1 cellular context compared by ENCODE assay signal in genomic region chr4:6640292-6641163, GRCh38.
TF ChIP-seq lines count a peak whose summit lies in the region.

Gene MRFAP1, plus strand, starts transcription at chr4:6640685. Its CDS starts 178 bp downstream, at chr4:6640863.

TF ChIP-seq in K562, 482 proteins besides CTCF, POLR2A, EP300 and RAD21 (continued from another document and continues in another):
- TF ChIP-seq MGA (IDR thresholded peaks at IDR 0.05) (peak; percentile 99), SPI1 (IDR thresholded peaks at IDR 0.05; ENCODE audit: borderline replicate concordance, low read depth, low read length) (peak; percentile 59; the same call in 1 of the 2 replicates), TBP (optimal IDR thresholded peaks at IDR 0.05; ENCODE audit: low read depth, low read length) (peak; percentile 92), POU5F1 (IDR thresholded peaks at IDR 0.05; ENCODE audit: borderline replicate concordance, low read depth, low read length, partially characterized antibody) (peak; percentile 36), ZNF511 (CRISPR knock-in tag; IDR thresholded peaks at IDR 0.05) (peak; percentile 46; the same call in 1 of the 2 replicates), ZNF717 (CRISPR knock-in tag; IDR thresholded peaks at IDR 0.05) (no peak), MYNN (IDR thresholded peaks at IDR 0.05) (no peak), MYNN (CRISPR knock-in tag; IDR thresholded peaks at IDR 0.05) (no peak), EGR1 (conservative IDR thresholded peaks at IDR 0.05) (peak; percentile 93), KLF10 (CRISPR knock-in tag; IDR thresholded peaks at IDR 0.05) (no peak), DPF2 (IDR thresholded peaks at IDR 0.05) (peak; percentile 46; the same call in 1 of the 2 replicates), CCNT2 (IDR thresholded peaks at IDR 0.05; ENCODE audit: borderline replicate concordance, extremely low read depth, insufficient read length, low read depth, low read length) (peak; percentile 92), GTF2E2 (tag; IDR thresholded peaks at IDR 0.05) (peak; percentile 67; the same call in 1 of the 2 replicates), RNF2 (IDR thresholded peaks at IDR 0.05) (peak; percentile 49; the same call in 1 of the 2 replicates), ZNF124 (CRISPR knock-in tag; IDR thresholded peaks at IDR 0.05) (no peak), CEBPG (CRISPR knock-in tag; IDR thresholded peaks at IDR 0.05) (no peak), CEBPG (tag; conservative IDR thresholded peaks at IDR 0.05 in 1 of 2, IDR thresholded peaks at IDR 0.05 in 1 of 2) (no peak), PML (IDR thresholded peaks at IDR 0.05; ENCODE audit: low read length) (peak; percentile 86; the same call in 1 of the 2 replicates), POLR2H (tag; IDR thresholded peaks at IDR 0.05; ENCODE audit: low read depth) (peak; percentile 89), GABPA (tag; conservative IDR thresholded peaks at IDR 0.05; ENCODE audit: low read depth) (peak; percentile 57; the same call in 1 of the 2 replicates), CBFA2T3 (IDR thresholded peaks at IDR 0.05) (peak; percentile 22; the same call in 1 of the 2 replicates), EP400 (IDR thresholded peaks at IDR 0.05) (peak; percentile 78), ZFX (CRISPR knock-in tag; IDR thresholded peaks at IDR 0.05) (peak; percentile 80), HMG20B (CRISPR knock-in tag; IDR thresholded peaks at IDR 0.05) (no peak), MAFF (IDR thresholded peaks at IDR 0.05; ENCODE audit: low read length) (no peak), STAT5A (IDR thresholded peaks at IDR 0.05; ENCODE audit: borderline replicate concordance, low read length) (peak; percentile 13; the same call in 1 of the 2 replicates), USF1 (CRISPR knock-in tag; IDR thresholded peaks at IDR 0.05) (peak; percentile 42), RBBP5 (IDR thresholded peaks at IDR 0.05; ENCODE audit: borderline replicate concordance, insufficient read depth, low read length, poor library complexity, severe bottlenecking) (peak; percentile 95), FOXP1 (CRISPR knock-in tag; IDR thresholded peaks at IDR 0.05) (0 out of 2 replicates have a peak, but pooled peaks have one; percentile 53), SMARCE1 (IDR thresholded peaks at IDR 0.05) (peak; percentile 47; the same call in 1 of the 2 replicates)
- TF ChIP-seq, protein P1, sequence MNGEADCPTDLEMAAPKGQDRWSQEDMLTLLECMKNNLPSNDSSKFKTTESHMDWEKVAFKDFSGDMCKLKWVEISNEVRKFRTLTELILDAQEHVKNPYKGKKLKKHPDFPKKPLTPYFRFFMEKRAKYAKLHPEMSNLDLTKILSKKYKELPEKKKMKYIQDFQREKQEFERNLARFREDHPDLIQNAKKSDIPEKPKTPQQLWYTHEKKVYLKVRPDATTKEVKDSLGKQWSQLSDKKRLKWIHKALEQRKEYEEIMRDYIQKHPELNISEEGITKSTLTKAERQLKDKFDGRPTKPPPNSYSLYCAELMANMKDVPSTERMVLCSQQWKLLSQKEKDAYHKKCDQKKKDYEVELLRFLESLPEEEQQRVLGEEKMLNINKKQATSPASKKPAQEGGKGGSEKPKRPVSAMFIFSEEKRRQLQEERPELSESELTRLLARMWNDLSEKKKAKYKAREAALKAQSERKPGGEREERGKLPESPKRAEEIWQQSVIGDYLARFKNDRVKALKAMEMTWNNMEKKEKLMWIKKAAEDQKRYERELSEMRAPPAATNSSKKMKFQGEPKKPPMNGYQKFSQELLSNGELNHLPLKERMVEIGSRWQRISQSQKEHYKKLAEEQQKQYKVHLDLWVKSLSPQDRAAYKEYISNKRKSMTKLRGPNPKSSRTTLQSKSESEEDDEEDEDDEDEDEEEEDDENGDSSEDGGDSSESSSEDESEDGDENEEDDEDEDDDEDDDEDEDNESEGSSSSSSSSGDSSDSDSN (IDR thresholded peaks at IDR 0.05; ENCODE audit: borderline replicate concordance in 1 of 2, low read depth in 2 of 2, low read length in 2 of 2), result peak in 1 of 2 experiments; percentile 51; a peak in 2 of 4 replicates
- TF ChIP-seq, protein P2, sequence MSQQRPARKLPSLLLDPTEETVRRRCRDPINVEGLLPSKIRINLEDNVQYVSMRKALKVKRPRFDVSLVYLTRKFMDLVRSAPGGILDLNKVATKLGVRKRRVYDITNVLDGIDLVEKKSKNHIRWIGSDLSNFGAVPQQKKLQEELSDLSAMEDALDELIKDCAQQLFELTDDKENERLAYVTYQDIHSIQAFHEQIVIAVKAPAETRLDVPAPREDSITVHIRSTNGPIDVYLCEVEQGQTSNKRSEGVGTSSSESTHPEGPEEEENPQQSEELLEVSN (IDR thresholded peaks at IDR 0.05; ENCODE audit: borderline replicate concordance in 1 of 2, extremely low read depth in 1 of 2, insufficient read depth in 1 of 2, insufficient read length in 1 of 2, low read depth in 1 of 2, low read length in 1 of 2, poor library complexity in 1 of 2, severe bottlenecking in 1 of 2), result peak; percentile 78 to 86
- TF ChIP-seq, protein P3, sequence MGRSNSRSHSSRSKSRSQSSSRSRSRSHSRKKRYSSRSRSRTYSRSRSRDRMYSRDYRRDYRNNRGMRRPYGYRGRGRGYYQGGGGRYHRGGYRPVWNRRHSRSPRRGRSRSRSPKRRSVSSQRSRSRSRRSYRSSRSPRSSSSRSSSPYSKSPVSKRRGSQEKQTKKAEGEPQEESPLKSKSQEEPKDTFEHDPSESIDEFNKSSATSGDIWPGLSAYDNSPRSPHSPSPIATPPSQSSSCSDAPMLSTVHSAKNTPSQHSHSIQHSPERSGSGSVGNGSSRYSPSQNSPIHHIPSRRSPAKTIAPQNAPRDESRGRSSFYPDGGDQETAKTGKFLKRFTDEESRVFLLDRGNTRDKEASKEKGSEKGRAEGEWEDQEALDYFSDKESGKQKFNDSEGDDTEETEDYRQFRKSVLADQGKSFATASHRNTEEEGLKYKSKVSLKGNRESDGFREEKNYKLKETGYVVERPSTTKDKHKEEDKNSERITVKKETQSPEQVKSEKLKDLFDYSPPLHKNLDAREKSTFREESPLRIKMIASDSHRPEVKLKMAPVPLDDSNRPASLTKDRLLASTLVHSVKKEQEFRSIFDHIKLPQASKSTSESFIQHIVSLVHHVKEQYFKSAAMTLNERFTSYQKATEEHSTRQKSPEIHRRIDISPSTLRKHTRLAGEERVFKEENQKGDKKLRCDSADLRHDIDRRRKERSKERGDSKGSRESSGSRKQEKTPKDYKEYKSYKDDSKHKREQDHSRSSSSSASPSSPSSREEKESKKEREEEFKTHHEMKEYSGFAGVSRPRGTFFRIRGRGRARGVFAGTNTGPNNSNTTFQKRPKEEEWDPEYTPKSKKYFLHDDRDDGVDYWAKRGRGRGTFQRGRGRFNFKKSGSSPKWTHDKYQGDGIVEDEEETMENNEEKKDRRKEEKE (IDR thresholded peaks at IDR 0.05; ENCODE audit: borderline replicate concordance in 1 of 2, control insufficient read depth in 1 of 2, low read depth in 2 of 2, low read length in 1 of 2), result no peak
- TF ChIP-seq, protein P4, sequence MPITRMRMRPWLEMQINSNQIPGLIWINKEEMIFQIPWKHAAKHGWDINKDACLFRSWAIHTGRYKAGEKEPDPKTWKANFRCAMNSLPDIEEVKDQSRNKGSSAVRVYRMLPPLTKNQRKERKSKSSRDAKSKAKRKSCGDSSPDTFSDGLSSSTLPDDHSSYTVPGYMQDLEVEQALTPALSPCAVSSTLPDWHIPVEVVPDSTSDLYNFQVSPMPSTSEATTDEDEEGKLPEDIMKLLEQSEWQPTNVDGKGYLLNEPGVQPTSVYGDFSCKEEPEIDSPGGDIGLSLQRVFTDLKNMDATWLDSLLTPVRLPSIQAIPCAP (CRISPR knock-in tag; IDR thresholded peaks at IDR 0.05; ENCODE audit: borderline replicate concordance), result no peak
- TF ChIP-seq, protein P5, sequence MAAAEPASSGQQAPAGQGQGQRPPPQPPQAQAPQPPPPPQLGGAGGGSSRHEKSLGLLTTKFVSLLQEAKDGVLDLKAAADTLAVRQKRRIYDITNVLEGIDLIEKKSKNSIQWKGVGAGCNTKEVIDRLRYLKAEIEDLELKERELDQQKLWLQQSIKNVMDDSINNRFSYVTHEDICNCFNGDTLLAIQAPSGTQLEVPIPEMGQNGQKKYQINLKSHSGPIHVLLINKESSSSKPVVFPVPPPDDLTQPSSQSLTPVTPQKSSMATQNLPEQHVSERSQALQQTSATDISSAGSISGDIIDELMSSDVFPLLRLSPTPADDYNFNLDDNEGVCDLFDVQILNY (CRISPR knock-in tag; IDR thresholded peaks at IDR 0.05), result 0 out of 2 replicates have a peak, but pooled peaks have one; percentile 72
